ENCODE assay signal across 29 cellular contexts in genomic region chr5:88214655-88215054, GRCh38. TPM values are rescaled to one million over a fixed set of nuclear protein-coding genes. Genes with fewer than 3 reads are reported as not detected.
A peak's percentile ranks its signal among the peaks of the same experiment; 100 is the strongest.
DNase-seq lines count a peak whose midpoint lies in the region; ATAC-seq and TF ChIP-seq lines count a peak whose summit lies in the region.
"Had no signal": no experiment of that assay in that cellular context is flagged by ENCODE, and none has a peak within 500 bp of the region (broad histone marks: within the 10 kb centered on the region; RNA-seq: fewer than 3 reads in every experiment).

No MANE protein-coding gene starts in this region.

- H3K4me1 ChIP-seq in CD8-positive, alpha-beta T cell (ENCODE audit: insufficient read depth, low read length), result no peaks in the 10 kb centered on the region
- H3K4me1 ChIP-seq: pancreas, Peyer's patch, upper lobe of left lung had no signal

- peaks cover 71% of the 10 kb centered on the region for H3K36me3 Mint-ChIP-seq in CD8-positive, alpha-beta T cell
- peaks cover 88% of the 10 kb centered on the region for H3K36me3 Mint-ChIP-seq in activated T-helper 17 cell treated with anti-CD3 and anti-CD28 coated beads, Interleukin-2, amount 50 U/mL, for 72 hours (ENCODE audit: low read depth)
- H3K36me3 Mint-ChIP-seq in activated CD8-positive, alpha-beta memory T cell treated with anti-CD3 and anti-CD28 coated beads, Interleukin-2, amount 10 ng/mL, durations not matched to agents 7 days and 5 days, result peaks cover 46% of the 10 kb centered on the region
- peaks cover 35% of the 10 kb centered on the region for H3K36me3 Mint-ChIP-seq in WTC11
- peaks cover 86% of the 10 kb centered on the region for H3K36me3 Mint-ChIP-seq in activated T-cell treated with anti-CD3 and anti-CD28 coated beads, Interleukin-2, amount 50 U/mL, for 24 hours (ENCODE audit: low read depth)

- H3K9me3 ChIP-seq in CD8-positive, alpha-beta T cell (ENCODE audit: low read length), result no peaks in the 10 kb centered on the region
- H3K9me3 ChIP-seq: pancreas, Peyer's patch, upper lobe of left lung had no signal

- H3K27me3 ChIP-seq in CD8-positive, alpha-beta T cell (ENCODE audit: insufficient read depth, low read length), result no peaks in the 10 kb centered on the region
- H3K27me3 ChIP-seq: pancreas, Peyer's patch, upper lobe of left lung had no signal

- H3K9me3 Mint-ChIP-seq in CD8-positive, alpha-beta T cell, result no peaks in the 10 kb centered on the region
- H3K9me3 Mint-ChIP-seq in activated T-helper 17 cell treated with anti-CD3 and anti-CD28 coated beads, Interleukin-2, amount 50 U/mL, for 72 hours, result no peaks in the 10 kb centered on the region
- H3K9me3 Mint-ChIP-seq in activated CD8-positive, alpha-beta memory T cell treated with anti-CD3 and anti-CD28 coated beads, Interleukin-2, amount 10 ng/mL, durations not matched to agents 7 days and 5 days (ENCODE audit: low read depth), result no peaks in the 10 kb centered on the region
- H3K9me3 Mint-ChIP-seq in WTC11, result no peaks in the 10 kb centered on the region
- no peaks in the 10 kb centered on the region for H3K9me3 Mint-ChIP-seq in activated T-cell treated with anti-CD3 and anti-CD28 coated beads, Interleukin-2, amount 50 U/mL, for 24 hours
- H3K9me3 Mint-ChIP-seq: dendritic cell treated with granulocyte-macrophage colony-stimulating factor and Interleukin-4, amounts not matched to agents 40 ng/mL and 50 ng/mL, for 4 days; nephron progenitor cell; stimulated activated effector memory CD8-positive, alpha-beta T cell treated with anti-CD3 and anti-CD28 coated beads, Interleukin-12 subunit alpha, Interleukin-12 subunit beta, amount 100 ng/mL, for 72 hours had no signal

- DNase-seq in CD8-positive, alpha-beta T cell, result no peak
- DNase-seq in activated effector memory CD4-positive, alpha-beta T cell treated with anti-CD3 and anti-CD28 coated beads, Interleukin-2, amount 50 U/mL, for 16 hours, result no peak
- DNase-seq in activated CD8-positive, alpha-beta memory T cell treated with anti-CD3 and anti-CD28 coated beads, Interleukin-2, amount 10 ng/mL, durations not matched to agents 7 days and 5 days, result no peak
- DNase-seq in WTC11 (ENCODE audit: low spot score), result no peak
- DNase-seq in activated T-cell treated with anti-CD3 and anti-CD28 coated beads, Interleukin-2, amount 50 U/mL, for 24 hours, result no peak
- DNase-seq: activated CD4-positive, alpha-beta T cell treated with anti-CD3 and anti-CD28 coated beads for 48 hours; activated T-cell treated with anti-CD3 and anti-CD28 coated beads, Interleukin-2, amount 50 U/mL, for 1 hour; AML-193; caudate nucleus; CD4-positive, CD25-positive, alpha-beta regulatory T cell; DND-41; GF-D8; glutamatergic neuron; NCI-H1048; NCI-H446; NCI-H774; nephron progenitor cell; pancreas; Peyer's patch; SHP77; substantia nigra; upper lobe of left lung had no signal

- intact Hi-C loops in CD8-positive, alpha-beta T cell (cut with DNase I, micrococcal nuclease), result no loop called here

- CTCF ChIA-PET in CD8-positive, alpha-beta T cell (lab: Charles Lee), result no interaction called here
- CTCF ChIA-PET in activated CD8-positive, alpha-beta memory T cell treated with anti-CD3 and anti-CD28 coated beads, Interleukin-2, amount 10 ng/mL, durations not matched to agents 7 days and 5 days (lab: Charles Lee), result no interaction called here
- CTCF ChIA-PET in WTC11 (lab: Charles Lee), result no interaction called here

- H3K27ac ChIP-seq in CD8-positive, alpha-beta T cell (ENCODE audit: low read depth, low read length), result no peak overlapping the region
- H3K27ac ChIP-seq: pancreas, Peyer's patch, upper lobe of left lung had no signal

- no peak for ATAC-seq in CD8-positive, alpha-beta T cell
- ATAC-seq in GM21529 (IDR thresholded peaks at IDR 0.05; ENCODE audit: unreplicated experiment) (peak; percentile 70), HG02852 (IDR thresholded peaks at IDR 0.05; ENCODE audit: unreplicated experiment) (peak; percentile 74), WTC11 (no peak)
- ATAC-seq in activated T-helper 17 cell treated with anti-CD3 and anti-CD28 coated beads, Interleukin-2, amount 50 U/mL, for 72 hours (replicated peaks), result no peak
- no peak for ATAC-seq in activated CD8-positive, alpha-beta memory T cell treated with anti-CD3 and anti-CD28 coated beads, Interleukin-2, amount 10 ng/mL, durations not matched to agents 7 days and 5 days
- ATAC-seq: K562; left lobe of liver; pancreas; stimulated activated effector memory CD8-positive, alpha-beta T cell treated with anti-CD3 and anti-CD28 coated beads, Interleukin-12 subunit alpha, Interleukin-12 subunit beta, amount 100 ng/mL, for 72 hours had no signal

- no peak for TF ChIP-seq CTCF in CD8-positive, alpha-beta T cell (IDR thresholded peaks at IDR 0.05)
- TF ChIP-seq CTCF in WTC11 (IDR thresholded peaks at IDR 0.05), result no peak

- H3K4me3 ChIP-seq in CD8-positive, alpha-beta T cell (ENCODE audit: low read depth, low read length), result no peak overlapping the region
- H3K4me3 ChIP-seq: K562, pancreas, Peyer's patch, upper lobe of left lung had no signal

- no peaks in the 10 kb centered on the region for H3K27me3 Mint-ChIP-seq in CD8-positive, alpha-beta T cell (ENCODE audit: low read depth)
- H3K27me3 Mint-ChIP-seq in activated T-helper 17 cell treated with anti-CD3 and anti-CD28 coated beads, Interleukin-2, amount 50 U/mL, for 72 hours, result no peaks in the 10 kb centered on the region
- H3K27me3 Mint-ChIP-seq in activated CD8-positive, alpha-beta memory T cell treated with anti-CD3 and anti-CD28 coated beads, Interleukin-2, amount 10 ng/mL, durations not matched to agents 7 days and 5 days, result no peaks in the 10 kb centered on the region
- no peaks in the 10 kb centered on the region for H3K27me3 Mint-ChIP-seq in WTC11 (ENCODE audit: low read depth)
- H3K27me3 Mint-ChIP-seq in activated T-cell treated with anti-CD3 and anti-CD28 coated beads, Interleukin-2, amount 50 U/mL, for 24 hours, result no peaks in the 10 kb centered on the region
- H3K27me3 Mint-ChIP-seq: CD4-positive, CD25-positive, alpha-beta regulatory T cell; dendritic cell treated with granulocyte-macrophage colony-stimulating factor and Interleukin-4, amounts not matched to agents 40 ng/mL and 50 ng/mL, for 4 days had no signal

- POLR2A ChIA-PET in CD8-positive, alpha-beta T cell (lab: Charles Lee), result no interaction called here
- POLR2A ChIA-PET in WTC11 (lab: Charles Lee), result no interaction called here

- peaks cover 3% of the 10 kb centered on the region for H3K36me3 ChIP-seq in CD8-positive, alpha-beta T cell (ENCODE audit: insufficient read depth, low read length)

- peak overlapping the region; percentile 1 for H3K27ac Mint-ChIP-seq in CD8-positive, alpha-beta T cell
- peak overlapping the region; percentile 30 for H3K27ac Mint-ChIP-seq in activated T-helper 17 cell treated with anti-CD3 and anti-CD28 coated beads, Interleukin-2, amount 50 U/mL, for 72 hours
- H3K27ac Mint-ChIP-seq in activated CD8-positive, alpha-beta memory T cell treated with anti-CD3 and anti-CD28 coated beads, Interleukin-2, amount 10 ng/mL, durations not matched to agents 7 days and 5 days, result no peak overlapping the region
- no peak overlapping the region for H3K27ac Mint-ChIP-seq in WTC11
- no peak overlapping the region for H3K27ac Mint-ChIP-seq in activated T-cell treated with anti-CD3 and anti-CD28 coated beads, Interleukin-2, amount 50 U/mL, for 24 hours
- H3K27ac Mint-ChIP-seq: CD4-positive, CD25-positive, alpha-beta regulatory T cell; dendritic cell treated with granulocyte-macrophage colony-stimulating factor and Interleukin-4, amounts not matched to agents 40 ng/mL and 50 ng/mL, for 4 days; nephron progenitor cell; stimulated activated effector memory CD8-positive, alpha-beta T cell treated with anti-CD3 and anti-CD28 coated beads, Interleukin-12 subunit alpha, Interleukin-12 subunit beta, amount 100 ng/mL, for 72 hours had no signal

- H3K4me1 Mint-ChIP-seq in CD8-positive, alpha-beta T cell (ENCODE audit: low read depth), result no peaks in the 10 kb centered on the region
- peaks cover 2% of the 10 kb centered on the region for H3K4me1 Mint-ChIP-seq in activated T-helper 17 cell treated with anti-CD3 and anti-CD28 coated beads, Interleukin-2, amount 50 U/mL, for 72 hours
- H3K4me1 Mint-ChIP-seq in activated CD8-positive, alpha-beta memory T cell treated with anti-CD3 and anti-CD28 coated beads, Interleukin-2, amount 10 ng/mL, durations not matched to agents 7 days and 5 days, result peaks cover 2% of the 10 kb centered on the region
- no peaks in the 10 kb centered on the region for H3K4me1 Mint-ChIP-seq in WTC11
- H3K4me1 Mint-ChIP-seq in activated T-cell treated with anti-CD3 and anti-CD28 coated beads, Interleukin-2, amount 50 U/mL, for 24 hours (ENCODE audit: low read depth), result peaks cover 1% of the 10 kb centered on the region
- H3K4me1 Mint-ChIP-seq: nephron progenitor cell; stimulated activated effector memory CD8-positive, alpha-beta T cell treated with anti-CD3 and anti-CD28 coated beads, Interleukin-12 subunit alpha, Interleukin-12 subunit beta, amount 100 ng/mL, for 72 hours had no signal

- H3K4me3 Mint-ChIP-seq in CD8-positive, alpha-beta T cell, result no peak overlapping the region
- H3K4me3 Mint-ChIP-seq in activated T-helper 17 cell treated with anti-CD3 and anti-CD28 coated beads, Interleukin-2, amount 50 U/mL, for 72 hours, result no peak overlapping the region
- no peak overlapping the region for H3K4me3 Mint-ChIP-seq in activated CD8-positive, alpha-beta memory T cell treated with anti-CD3 and anti-CD28 coated beads, Interleukin-2, amount 10 ng/mL, durations not matched to agents 7 days and 5 days
- H3K4me3 Mint-ChIP-seq in WTC11, result no peak overlapping the region
- no peak overlapping the region for H3K4me3 Mint-ChIP-seq in activated T-cell treated with anti-CD3 and anti-CD28 coated beads, Interleukin-2, amount 50 U/mL, for 24 hours
- H3K4me3 Mint-ChIP-seq: CD4-positive, CD25-positive, alpha-beta regulatory T cell; dendritic cell treated with granulocyte-macrophage colony-stimulating factor and Interleukin-4, amounts not matched to agents 40 ng/mL and 50 ng/mL, for 4 days; nephron progenitor cell; stimulated activated effector memory CD8-positive, alpha-beta T cell treated with anti-CD3 and anti-CD28 coated beads, Interleukin-12 subunit alpha, Interleukin-12 subunit beta, amount 100 ng/mL, for 72 hours had no signal

TF ChIP-seq in WTC11, 78 proteins besides CTCF, POLR2A, EP300 and RAD21 (continues in another document):
- no peak for TF ChIP-seq ZNF416 (CRISPR knock-in tag; IDR thresholded peaks at IDR 0.05)
- no peak for TF ChIP-seq NFE2L1 (CRISPR knock-in tag; IDR thresholded peaks at IDR 0.05)
- TF ChIP-seq SP1 (CRISPR knock-in tag; conservative IDR thresholded peaks at IDR 0.05), result no peak
- no peak for TF ChIP-seq ATF1 (CRISPR knock-in tag; IDR thresholded peaks at IDR 0.05)
- TF ChIP-seq ZNF138 (CRISPR knock-in tag; conservative IDR thresholded peaks at IDR 0.05), result no peak
- no peak for TF ChIP-seq TCF7 (CRISPR knock-in tag; IDR thresholded peaks at IDR 0.05; ENCODE audit: low read depth)
- no peak for TF ChIP-seq CREB1 (CRISPR knock-in tag; IDR thresholded peaks at IDR 0.05)
- TF ChIP-seq ZNF396 (CRISPR knock-in tag; IDR thresholded peaks at IDR 0.05; ENCODE audit: borderline replicate concordance), result no peak

RNA-seq across cellular contexts. Expression of gene TMEM161B, which starts 54.0 kb away (rescaled TPM):
- total RNA-seq in CD8-positive, alpha-beta T cell, result 10 to 100 TPM; 18.9 to 20.8 TPM
- 10 to 100 TPM; 25.7 to 26.9 TPM for total RNA-seq in activated T-helper 17 cell treated with anti-CD3 and anti-CD28 coated beads, Interleukin-2, amount 50 U/mL, for 72 hours
- total RNA-seq in activated CD8-positive, alpha-beta memory T cell treated with anti-CD3 and anti-CD28 coated beads, Interleukin-2, amount 10 ng/mL, durations not matched to agents 7 days and 5 days, result 10 to 100 TPM; 24.3 to 28.0 TPM
- total RNA-seq in WTC11 (2021), result 14.1 to 17.0 TPM (median 15.5 TPM) in 3 replicates

Comparison
In these comparisons a context has a peak if more than half of its experiments do, and no peak if none do; other contexts are left out.
1. ATAC-seq: peak in GM21529 (single experiment) and HG02852 (single experiment); none in CD8-positive, alpha-beta T cell (single experiment), activated T-helper 17 cell treated with anti-CD3 and anti-CD28 coated beads, Interleukin-2, amount 50 U/mL, for 72 hours (single experiment), activated CD8-positive, alpha-beta memory T cell treated with anti-CD3 and anti-CD28 coated beads, Interleukin-2, amount 10 ng/mL, durations not matched to agents 7 days and 5 days (single experiment) and WTC11 (single experiment).
2. H3K27ac Mint-ChIP-seq: peak in CD8-positive, alpha-beta T cell (single experiment) and activated T-helper 17 cell treated with anti-CD3 and anti-CD28 coated beads, Interleukin-2, amount 50 U/mL, for 72 hours (single experiment); none in activated CD8-positive, alpha-beta memory T cell treated with anti-CD3 and anti-CD28 coated beads, Interleukin-2, amount 10 ng/mL, durations not matched to agents 7 days and 5 days (single experiment), WTC11 (single experiment) and activated T-cell treated with anti-CD3 and anti-CD28 coated beads, Interleukin-2, amount 50 U/mL, for 24 hours (single experiment).